Comparison of ENCODE assay signal across 1 cellular context in the genomic region with DNA sequence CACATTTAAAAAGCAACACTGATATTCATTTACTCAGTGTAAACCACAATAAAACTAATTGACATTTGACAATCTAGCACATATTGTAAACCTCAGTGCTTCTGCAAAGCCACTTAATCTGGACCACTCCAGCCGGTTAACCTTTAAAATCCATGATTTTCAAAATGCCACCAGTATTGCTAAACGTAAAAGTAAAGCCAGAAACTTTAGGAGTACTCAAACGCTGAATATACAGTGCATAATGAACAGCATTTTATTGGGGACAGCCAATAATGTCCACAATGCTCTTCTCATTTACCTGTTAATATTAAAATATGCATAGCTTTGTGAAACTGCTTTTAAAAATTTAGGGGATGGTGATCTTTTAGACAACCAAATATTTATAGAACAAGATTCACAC.
TF ChIP-seq lines count a peak whose summit lies in the region.

No MANE protein-coding gene starts in this region.

TF ChIP-seq in HepG2, 621 proteins besides CTCF, POLR2A, EP300 and RAD21:
- TF ChIP-seq, protein P1, sequence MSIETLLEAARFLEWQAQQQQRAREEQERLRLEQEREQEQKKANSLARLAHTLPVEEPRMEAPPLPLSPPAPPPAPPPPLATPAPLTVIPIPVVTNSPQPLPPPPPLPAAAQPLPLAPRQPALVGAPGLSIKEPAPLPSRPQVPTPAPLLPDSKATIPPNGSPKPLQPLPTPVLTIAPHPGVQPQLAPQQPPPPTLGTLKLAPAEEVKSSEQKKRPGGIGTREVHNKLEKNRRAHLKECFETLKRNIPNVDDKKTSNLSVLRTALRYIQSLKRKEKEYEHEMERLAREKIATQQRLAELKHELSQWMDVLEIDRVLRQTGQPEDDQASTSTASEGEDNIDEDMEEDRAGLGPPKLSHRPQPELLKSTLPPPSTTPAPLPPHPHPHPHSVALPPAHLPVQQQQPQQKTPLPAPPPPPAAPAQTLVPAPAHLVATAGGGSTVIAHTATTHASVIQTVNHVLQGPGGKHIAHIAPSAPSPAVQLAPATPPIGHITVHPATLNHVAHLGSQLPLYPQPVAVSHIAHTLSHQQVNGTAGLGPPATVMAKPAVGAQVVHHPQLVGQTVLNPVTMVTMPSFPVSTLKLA (IDR thresholded peaks at IDR 0.05) = no peak
- TF ChIP-seq POLR2AphosphoS5 (IDR thresholded peaks at IDR 0.05; ENCODE audit: low read depth, low read length) (peak; percentile 45; the same call in 1 of the 2 replicates), RBM22 (optimal IDR thresholded peaks at IDR 0.05; ENCODE audit: low read length) (peak; percentile 91), ZNF816 (CRISPR knock-in tag; IDR thresholded peaks at IDR 0.05; ENCODE audit: borderline replicate concordance) (0 out of 2 replicates have a peak, but pooled peaks have one; percentile 35)
